ENCODE assay signal across 2 cellular contexts in genomic region chr5:2670856-2671404, GRCh38.
TF ChIP-seq lines count a peak whose summit lies in the region.

No MANE protein-coding gene starts in this region.

TF ChIP-seq in GM23338, 12 proteins besides CTCF, POLR2A, EP300 and RAD21:
- TF ChIP-seq, protein P1, sequence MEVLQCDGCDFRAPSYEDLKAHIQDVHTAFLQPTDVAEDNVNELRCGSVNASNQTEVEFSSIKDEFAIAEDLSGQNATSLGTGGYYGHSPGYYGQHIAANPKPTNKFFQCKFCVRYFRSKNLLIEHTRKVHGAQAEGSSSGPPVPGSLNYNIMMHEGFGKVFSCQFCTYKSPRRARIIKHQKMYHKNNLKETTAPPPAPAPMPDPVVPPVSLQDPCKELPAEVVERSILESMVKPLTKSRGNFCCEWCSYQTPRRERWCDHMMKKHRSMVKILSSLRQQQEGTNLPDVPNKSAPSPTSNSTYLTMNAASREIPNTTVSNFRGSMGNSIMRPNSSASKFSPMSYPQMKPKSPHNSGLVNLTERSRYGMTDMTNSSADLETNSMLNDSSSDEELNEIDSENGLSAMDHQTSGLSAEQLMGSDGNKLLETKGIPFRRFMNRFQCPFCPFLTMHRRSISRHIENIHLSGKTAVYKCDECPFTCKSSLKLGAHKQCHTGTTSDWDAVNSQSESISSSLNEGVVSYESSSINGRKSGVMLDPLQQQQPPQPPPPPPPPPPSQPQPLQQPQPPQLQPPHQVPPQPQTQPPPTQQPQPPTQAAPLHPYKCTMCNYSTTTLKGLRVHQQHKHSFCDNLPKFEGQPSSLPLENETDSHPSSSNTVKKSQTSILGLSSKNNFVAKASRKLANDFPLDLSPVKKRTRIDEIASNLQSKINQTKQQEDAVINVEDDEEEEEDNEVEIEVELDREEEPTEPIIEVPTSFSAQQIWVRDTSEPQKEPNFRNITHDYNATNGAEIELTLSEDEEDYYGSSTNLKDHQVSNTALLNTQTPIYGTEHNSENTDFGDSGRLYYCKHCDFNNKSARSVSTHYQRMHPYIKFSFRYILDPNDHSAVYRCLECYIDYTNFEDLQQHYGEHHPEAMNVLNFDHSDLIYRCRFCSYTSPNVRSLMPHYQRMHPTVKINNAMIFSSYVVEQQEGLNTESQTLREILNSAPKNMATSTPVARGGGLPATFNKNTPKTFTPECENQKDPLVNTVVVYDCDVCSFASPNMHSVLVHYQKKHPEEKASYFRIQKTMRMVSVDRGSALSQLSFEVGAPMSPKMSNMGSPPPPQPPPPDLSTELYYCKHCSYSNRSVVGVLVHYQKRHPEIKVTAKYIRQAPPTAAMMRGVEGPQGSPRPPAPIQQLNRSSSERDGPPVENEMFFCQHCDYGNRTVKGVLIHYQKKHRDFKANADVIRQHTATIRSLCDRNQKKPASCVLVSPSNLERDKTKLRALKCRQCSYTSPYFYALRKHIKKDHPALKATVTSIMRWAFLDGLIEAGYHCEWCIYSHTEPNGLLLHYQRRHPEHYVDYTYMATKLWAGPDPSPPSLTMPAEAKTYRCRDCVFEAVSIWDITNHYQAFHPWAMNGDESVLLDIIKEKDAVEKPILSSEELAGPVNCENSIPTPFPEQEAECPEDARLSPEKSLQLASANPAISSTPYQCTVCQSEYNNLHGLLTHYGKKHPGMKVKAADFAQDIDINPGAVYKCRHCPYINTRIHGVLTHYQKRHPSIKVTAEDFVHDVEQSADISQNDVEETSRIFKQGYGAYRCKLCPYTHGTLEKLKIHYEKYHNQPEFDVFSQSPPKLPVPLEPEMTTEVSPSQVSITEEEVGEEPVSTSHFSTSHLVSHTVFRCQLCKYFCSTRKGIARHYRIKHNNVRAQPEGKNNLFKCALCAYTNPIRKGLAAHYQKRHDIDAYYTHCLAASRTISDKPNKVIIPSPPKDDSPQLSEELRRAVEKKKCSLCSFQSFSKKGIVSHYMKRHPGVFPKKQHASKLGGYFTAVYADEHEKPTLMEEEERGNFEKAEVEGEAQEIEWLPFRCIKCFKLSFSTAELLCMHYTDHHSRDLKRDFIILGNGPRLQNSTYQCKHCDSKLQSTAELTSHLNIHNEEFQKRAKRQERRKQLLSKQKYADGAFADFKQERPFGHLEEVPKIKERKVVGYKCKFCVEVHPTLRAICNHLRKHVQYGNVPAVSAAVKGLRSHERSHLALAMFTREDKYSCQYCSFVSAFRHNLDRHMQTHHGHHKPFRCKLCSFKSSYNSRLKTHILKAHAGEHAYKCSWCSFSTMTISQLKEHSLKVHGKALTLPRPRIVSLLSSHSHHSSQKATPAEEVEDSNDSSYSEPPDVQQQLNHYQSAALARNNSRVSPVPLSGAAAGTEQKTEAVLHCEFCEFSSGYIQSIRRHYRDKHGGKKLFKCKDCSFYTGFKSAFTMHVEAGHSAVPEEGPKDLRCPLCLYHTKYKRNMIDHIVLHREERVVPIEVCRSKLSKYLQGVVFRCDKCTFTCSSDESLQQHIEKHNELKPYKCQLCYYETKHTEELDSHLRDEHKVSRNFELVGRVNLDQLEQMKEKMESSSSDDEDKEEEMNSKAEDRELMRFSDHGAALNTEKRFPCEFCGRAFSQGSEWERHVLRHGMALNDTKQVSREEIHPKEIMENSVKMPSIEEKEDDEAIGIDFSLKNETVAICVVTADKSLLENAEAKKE (CRISPR knock-in tag; IDR thresholded peaks at IDR 0.05) = no peak
- TF ChIP-seq REST (IDR thresholded peaks at IDR 0.05; ENCODE audit: unreplicated experiment) (no peak), ZNF331 (CRISPR knock-in tag; IDR thresholded peaks at IDR 0.05; ENCODE audit: low read depth) (no peak), EZH2phosphoT487 (IDR thresholded peaks at IDR 0.05; ENCODE audit: unreplicated experiment) (no peak), JUNB (IDR thresholded peaks at IDR 0.05; ENCODE audit: unreplicated experiment) (no peak), EZH2 (IDR thresholded peaks at IDR 0.05; ENCODE audit: low read depth, unreplicated experiment) (no peak), STAT1 (IDR thresholded peaks at IDR 0.05; ENCODE audit: unreplicated experiment) (no peak)
- TF ChIP-seq, protein P2, sequence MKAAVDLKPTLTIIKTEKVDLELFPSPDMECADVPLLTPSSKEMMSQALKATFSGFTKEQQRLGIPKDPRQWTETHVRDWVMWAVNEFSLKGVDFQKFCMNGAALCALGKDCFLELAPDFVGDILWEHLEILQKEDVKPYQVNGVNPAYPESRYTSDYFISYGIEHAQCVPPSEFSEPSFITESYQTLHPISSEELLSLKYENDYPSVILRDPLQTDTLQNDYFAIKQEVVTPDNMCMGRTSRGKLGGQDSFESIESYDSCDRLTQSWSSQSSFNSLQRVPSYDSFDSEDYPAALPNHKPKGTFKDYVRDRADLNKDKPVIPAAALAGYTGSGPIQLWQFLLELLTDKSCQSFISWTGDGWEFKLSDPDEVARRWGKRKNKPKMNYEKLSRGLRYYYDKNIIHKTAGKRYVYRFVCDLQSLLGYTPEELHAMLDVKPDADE (IDR thresholded peaks at IDR 0.05) = no peak
TF ChIP-seq in GM23338: peak in this region for 0.

TF ChIP-seq in H1, 55 proteins besides CTCF, POLR2A, EP300 and RAD21 (continued from another document):
- TF ChIP-seq SAP30 (IDR thresholded peaks at IDR 0.05; ENCODE audit: insufficient read depth, insufficient replicate concordance, low read length) (no peak), POLR2AphosphoS5 (IDR thresholded peaks at IDR 0.05; ENCODE audit: low read depth, low read length) (no peak), HDAC6 (IDR thresholded peaks at IDR 0.05; ENCODE audit: low read depth, low read length) (no peak), CBX8 (IDR thresholded peaks at IDR 0.05; ENCODE audit: borderline replicate concordance, low read depth, low read length) (no peak), SP4 (IDR thresholded peaks at IDR 0.05; ENCODE audit: low read length) (no peak), POU5F1 (IDR thresholded peaks at IDR 0.05; ENCODE audit: low read depth, low read length) (no peak), GABPA (IDR thresholded peaks at IDR 0.05; ENCODE audit: borderline replicate concordance, insufficient read depth, low read length) (no peak), SP1 (IDR thresholded peaks at IDR 0.05; ENCODE audit: low read depth, low read length) (no peak), RBBP5 (IDR thresholded peaks at IDR 0.05; ENCODE audit: borderline replicate concordance, low read depth, low read length) (no peak), TAF7 (optimal IDR thresholded peaks at IDR 0.05; ENCODE audit: borderline replicate concordance, low read depth, low read length) (no peak), FOSL1 (IDR thresholded peaks at IDR 0.05; ENCODE audit: insufficient read depth, low read depth, low read length) (no peak), PHF8 (conservative IDR thresholded peaks at IDR 0.05; ENCODE audit: low read depth, low read length) (no peak), RFX5 (IDR thresholded peaks at IDR 0.05; ENCODE audit: borderline replicate concordance, low read depth, low read length) (no peak), YY1 (IDR thresholded peaks at IDR 0.05; ENCODE audit: low read depth, low read length) (no peak), KDM1A (IDR thresholded peaks at IDR 0.05; ENCODE audit: borderline replicate concordance, low read length) (no peak), TCF12 (IDR thresholded peaks at IDR 0.05; ENCODE audit: low read depth, low read length) (no peak), CEBPB (IDR thresholded peaks at IDR 0.05; ENCODE audit: low read depth, low read length) (no peak)
